In genomic region chr12:27274706-27275105, GRCh38 we compare ENCODE assay signal across 14 cellular contexts.
"Had no signal": no experiment of that assay in that cellular context is flagged by ENCODE, and none has a peak within 500 bp of the region (broad histone marks: within the 10 kb centered on the region; RNA-seq: fewer than 3 reads in every experiment).

No MANE protein-coding gene starts in this region.

- DNase-seq: activated CD4-positive, CD25-positive, alpha-beta regulatory T cell; activated effector memory CD4-positive, alpha-beta T cell treated with anti-CD3 and anti-CD28 coated beads, Interleukin-2, amount 50 U/mL, for 16 hours; activated T-cell treated with anti-CD3 and anti-CD28 coated beads, Interleukin-2, amount 50 U/mL, for 1 hour; amniotic stem cell; gastrocnemius medialis; kidney; mesenchymal stem cell; T-helper 17 cell; upper lobe of left lung had no signal

- H3K36me3 ChIP-seq: breast epithelium, gastrocnemius medialis, upper lobe of left lung had no signal

- H3K9me3 ChIP-seq: breast epithelium, gastrocnemius medialis, right atrium auricular region, upper lobe of left lung had no signal

- H2AFZ ChIP-seq: parathyroid adenoma had no signal

- H3K27ac ChIP-seq: breast epithelium, parathyroid adenoma, skin epidermis, upper lobe of left lung had no signal

- H3K9ac ChIP-seq: parathyroid adenoma had no signal

- H3K4me3 Mint-ChIP-seq: T-helper 17 cell had no signal

- FAIRE-seq: kidney had no signal

- H3K4me3 ChIP-seq: breast epithelium, gastrocnemius medialis, right atrium auricular region, skin epidermis, upper lobe of left lung had no signal

- H3K9me3 Mint-ChIP-seq: activated naive CD4-positive, alpha-beta T cell treated with anti-CD3 and anti-CD28 coated beads, Interleukin-2, amount 50 U/mL, for 72 hours had no signal

- H3K27me3 ChIP-seq: breast epithelium, gastrocnemius medialis, right atrium auricular region, upper lobe of left lung had no signal

- H3K27me3 Mint-ChIP-seq: T-helper 17 cell had no signal

- H3K27ac Mint-ChIP-seq: activated naive CD4-positive, alpha-beta T cell treated with anti-CD3 and anti-CD28 coated beads, Interleukin-2, amount 50 U/mL, for 72 hours; T-helper 17 cell had no signal

- ATAC-seq: activated naive CD4-positive, alpha-beta T cell treated with anti-CD3 and anti-CD28 coated beads, Interleukin-2, amount 50 U/mL, for 72 hours; gastrocnemius medialis; T-helper 17 cell had no signal
